Comparison of ENCODE assay signal across 20 cellular contexts in the genomic region with DNA sequence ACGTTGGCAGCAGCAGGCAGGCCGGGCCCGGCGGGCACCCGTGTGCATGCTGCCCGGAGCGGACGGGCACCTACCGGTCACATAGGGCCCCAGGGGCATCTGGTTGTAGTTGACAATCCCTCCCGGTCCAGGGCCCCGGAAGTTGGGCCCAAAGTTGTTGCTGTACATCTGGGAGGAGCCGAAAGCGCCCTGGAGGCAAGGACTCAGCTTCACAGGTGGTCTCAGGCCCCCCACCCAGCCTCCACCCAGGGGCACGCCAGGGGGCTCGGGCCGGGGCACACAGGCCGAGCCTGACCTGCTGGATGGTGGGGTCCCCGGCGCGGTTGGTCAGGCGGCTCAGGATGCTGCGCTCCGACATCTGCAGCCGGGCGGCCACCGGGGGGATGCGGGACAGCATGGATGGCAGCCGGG.
"Had no signal": no experiment of that assay in that cellular context is flagged by ENCODE, and none has a peak within 500 bp of the region (broad histone marks: within the 10 kb centered on the region; RNA-seq: fewer than 3 reads in every experiment).

No MANE protein-coding gene starts in this region.

- H3K4me3 ChIP-seq: dorsolateral prefrontal cortex, left lung, right atrium auricular region, smooth muscle cell, testis, tibial artery, upper lobe of left lung had no signal

- H3K36me3 Mint-ChIP-seq: natural killer cell treated with Interleukin-12 subunit alpha and Interleukin-12 subunit beta and Interleukin-15 and Interleukin-18, amount 100 ng/mL, for 72 hours had no signal

- H3K4me1 Mint-ChIP-seq: neural crest cell had no signal

- H3K36me3 ChIP-seq: left lung, right atrium auricular region, upper lobe of left lung had no signal

- DNase-seq: cerebellar nuclear complex; dorsolateral prefrontal cortex; effector CD4-positive, alpha-beta T cell; head of caudate nucleus; mammary epithelial cell; stimulated activated CD4-positive, alpha-beta T cell treated with anti-CD3 and anti-CD28 coated beads, Interleukin-4, amount 100 ng/mL, for 24 hours; stimulated activated naive CD4-positive, alpha-beta T cell treated with Interleukin-2 at 50 U/mL for 16 hours; substantia nigra; testis; tibial artery had no signal

- H3K9me3 Mint-ChIP-seq: neural crest cell; stimulated activated effector memory CD8-positive, alpha-beta T cell treated with anti-CD3 and anti-CD28 coated beads, Interleukin-12 subunit alpha, Interleukin-12 subunit beta, amount 100 ng/mL, for 72 hours had no signal

- H3K27me3 ChIP-seq: right atrium auricular region, testis, upper lobe of left lung had no signal

- H3K4me1 ChIP-seq: left lung, parathyroid adenoma, right atrium auricular region, tibial artery, upper lobe of left lung had no signal

- H3K27ac Mint-ChIP-seq: natural killer cell treated with Interleukin-12 subunit alpha and Interleukin-12 subunit beta and Interleukin-15 and Interleukin-18, amount 100 ng/mL, for 72 hours; progenitor cell of endocrine pancreas; stimulated activated effector memory CD8-positive, alpha-beta T cell treated with anti-CD3 and anti-CD28 coated beads, Interleukin-12 subunit alpha, Interleukin-12 subunit beta, amount 100 ng/mL, for 72 hours had no signal

- H3K27ac ChIP-seq: left lung, parathyroid adenoma, right atrium auricular region, testis, tibial artery, upper lobe of left lung had no signal

- H3K9me3 ChIP-seq: left lung, right atrium auricular region, testis, tibial artery, upper lobe of left lung had no signal

- ATAC-seq: left lung; natural killer cell treated with Interleukin-12 subunit alpha and Interleukin-12 subunit beta and Interleukin-15 and Interleukin-18, amount 100 ng/mL, for 72 hours; sciatic nerve; stimulated activated effector memory CD8-positive, alpha-beta T cell treated with anti-CD3 and anti-CD28 coated beads, Interleukin-12 subunit alpha, Interleukin-12 subunit beta, amount 100 ng/mL, for 72 hours had no signal

- H3K4me3 Mint-ChIP-seq: natural killer cell treated with Interleukin-12 subunit alpha and Interleukin-12 subunit beta and Interleukin-15 and Interleukin-18, amount 100 ng/mL, for 72 hours; neural crest cell; stimulated activated effector memory CD8-positive, alpha-beta T cell treated with anti-CD3 and anti-CD28 coated beads, Interleukin-12 subunit alpha, Interleukin-12 subunit beta, amount 100 ng/mL, for 72 hours had no signal
